ENCODE assay signal across 15 cellular contexts in genomic region chr5:168408561-168409321, GRCh38.
DNase-seq lines count a peak whose midpoint lies in the region; TF ChIP-seq lines count a peak whose summit lies in the region.
"Had no signal": no experiment of that assay in that cellular context is flagged by ENCODE, and none has a peak within 500 bp of the region (broad histone marks: within the 10 kb centered on the region; RNA-seq: fewer than 3 reads in every experiment).

No MANE protein-coding gene starts in this region.

- intact Hi-C loops in adrenal gland (cut with DNase I) = no loop called here

- H3K4me3 ChIP-seq in adrenal gland = no peak overlapping the region
- H3K4me3 ChIP-seq: colonic mucosa, prostate gland had no signal

- 67 to 84% (median 82%) methylated on average over 5 to 11 of the region's 11 CpGs for WGBS in adrenal gland, 4 donors

- no peak for TF ChIP-seq CTCF in adrenal gland (IDR thresholded peaks at IDR 0.05)

- no peaks in the 10 kb centered on the region for H3K4me1 ChIP-seq in adrenal gland (replicated peaks in 1 of 2)
- H3K4me1 ChIP-seq: colonic mucosa, prostate gland had no signal

- peak overlapping the region; percentile 21 for H3K27ac ChIP-seq in cingulate gyrus (ENCODE audit: low read depth, low read length)
- no peak overlapping the region for H3K27ac ChIP-seq in adrenal gland
- H3K27ac ChIP-seq: colonic mucosa, prostate gland had no signal

- no peaks in the 10 kb centered on the region for H3K9me3 ChIP-seq in adrenal gland (replicated peaks in 1 of 3)
- H3K9me3 ChIP-seq: colonic mucosa, prostate gland had no signal

- no peaks in the 10 kb centered on the region for H3K36me3 ChIP-seq in adrenal gland (replicated peaks in 1 of 2)
- H3K36me3 ChIP-seq: colonic mucosa, prostate gland had no signal

- TF ChIP-seq POLR2A in adrenal gland (IDR thresholded peaks at IDR 0.05) = no peak

- DNase-seq in AG20443 (ENCODE audit: low spot score) = peak; percentile 40
- DNase-seq in M059J (ENCODE audit: low read depth) = peak; percentile 14
- peak; percentile 52 for DNase-seq in myocyte (ENCODE audit: low read depth)
- no peak for DNase-seq in adrenal gland
- DNase-seq in NCI-H2227 treated with DMSO at 0.1 percent for 48 hours (lab: John Stamatoyannopoulos, UW) = no peak
- no peak for DNase-seq in amniotic stem cell (lab: John Stamatoyannopoulos, UW)
- DNase-seq in GF-D8 (lab: John Stamatoyannopoulos, UW) = no peak
- DNase-seq: activated CD8-positive, alpha-beta T cell treated with anti-CD3 and anti-CD28 coated beads, Interleukin-2, amount 10 ng/mL, durations not matched to agents 7 days and 5 days; colonic mucosa; NCI-H1417 treated with DMSO at 0.1 percent for 48 hours; NCI-H526; SIG-M5; stimulated activated CD4-positive, alpha-beta T cell treated with anti-CD3 and anti-CD28 coated beads, Interleukin-4, amount 100 ng/mL, for 1 hour had no signal

- H3K27me3 ChIP-seq in adrenal gland = no peaks in the 10 kb centered on the region
- H3K27me3 ChIP-seq: colonic mucosa had no signal

Comparison
In these comparisons a context has a peak if more than half of its experiments do, and no peak if none do; other contexts are left out.
1. DNase-seq: peak in AG20443 (single experiment), M059J (single experiment) and myocyte (single experiment); none in adrenal gland (0 of 7), NCI-H2227 treated with DMSO at 0.1 percent for 48 hours (single experiment), amniotic stem cell (single experiment) and GF-D8 (single experiment).